In the genomic region with DNA sequence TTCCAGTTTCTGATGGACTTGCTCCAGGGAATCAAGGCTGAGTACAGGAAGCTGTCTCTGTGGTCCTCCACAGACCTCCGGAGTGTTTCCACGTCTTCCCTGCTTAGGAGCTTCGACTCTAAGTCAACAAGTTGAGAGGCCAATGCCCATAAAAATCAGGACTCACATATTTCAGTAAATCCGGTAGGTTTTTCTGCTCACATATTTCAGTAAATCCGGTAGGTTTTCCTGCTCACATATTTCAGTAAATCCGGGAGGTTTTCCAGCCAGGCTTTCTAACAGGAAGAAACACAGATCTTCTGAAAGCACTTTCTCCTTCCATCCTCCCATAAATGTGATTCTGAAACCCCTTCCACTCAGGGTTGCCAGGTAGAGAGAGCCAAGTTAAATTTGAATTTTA, we compare ENCODE assay signal across 1 cellular context.
A peak's percentile ranks its signal among the peaks of the same experiment; 100 is the strongest.
TF ChIP-seq lines count a peak whose summit lies in the region.

No MANE protein-coding gene starts in this region.

TF ChIP-seq in K562, 482 proteins besides CTCF, POLR2A, EP300 and RAD21 (continued from another document):
- TF ChIP-seq, protein P1, sequence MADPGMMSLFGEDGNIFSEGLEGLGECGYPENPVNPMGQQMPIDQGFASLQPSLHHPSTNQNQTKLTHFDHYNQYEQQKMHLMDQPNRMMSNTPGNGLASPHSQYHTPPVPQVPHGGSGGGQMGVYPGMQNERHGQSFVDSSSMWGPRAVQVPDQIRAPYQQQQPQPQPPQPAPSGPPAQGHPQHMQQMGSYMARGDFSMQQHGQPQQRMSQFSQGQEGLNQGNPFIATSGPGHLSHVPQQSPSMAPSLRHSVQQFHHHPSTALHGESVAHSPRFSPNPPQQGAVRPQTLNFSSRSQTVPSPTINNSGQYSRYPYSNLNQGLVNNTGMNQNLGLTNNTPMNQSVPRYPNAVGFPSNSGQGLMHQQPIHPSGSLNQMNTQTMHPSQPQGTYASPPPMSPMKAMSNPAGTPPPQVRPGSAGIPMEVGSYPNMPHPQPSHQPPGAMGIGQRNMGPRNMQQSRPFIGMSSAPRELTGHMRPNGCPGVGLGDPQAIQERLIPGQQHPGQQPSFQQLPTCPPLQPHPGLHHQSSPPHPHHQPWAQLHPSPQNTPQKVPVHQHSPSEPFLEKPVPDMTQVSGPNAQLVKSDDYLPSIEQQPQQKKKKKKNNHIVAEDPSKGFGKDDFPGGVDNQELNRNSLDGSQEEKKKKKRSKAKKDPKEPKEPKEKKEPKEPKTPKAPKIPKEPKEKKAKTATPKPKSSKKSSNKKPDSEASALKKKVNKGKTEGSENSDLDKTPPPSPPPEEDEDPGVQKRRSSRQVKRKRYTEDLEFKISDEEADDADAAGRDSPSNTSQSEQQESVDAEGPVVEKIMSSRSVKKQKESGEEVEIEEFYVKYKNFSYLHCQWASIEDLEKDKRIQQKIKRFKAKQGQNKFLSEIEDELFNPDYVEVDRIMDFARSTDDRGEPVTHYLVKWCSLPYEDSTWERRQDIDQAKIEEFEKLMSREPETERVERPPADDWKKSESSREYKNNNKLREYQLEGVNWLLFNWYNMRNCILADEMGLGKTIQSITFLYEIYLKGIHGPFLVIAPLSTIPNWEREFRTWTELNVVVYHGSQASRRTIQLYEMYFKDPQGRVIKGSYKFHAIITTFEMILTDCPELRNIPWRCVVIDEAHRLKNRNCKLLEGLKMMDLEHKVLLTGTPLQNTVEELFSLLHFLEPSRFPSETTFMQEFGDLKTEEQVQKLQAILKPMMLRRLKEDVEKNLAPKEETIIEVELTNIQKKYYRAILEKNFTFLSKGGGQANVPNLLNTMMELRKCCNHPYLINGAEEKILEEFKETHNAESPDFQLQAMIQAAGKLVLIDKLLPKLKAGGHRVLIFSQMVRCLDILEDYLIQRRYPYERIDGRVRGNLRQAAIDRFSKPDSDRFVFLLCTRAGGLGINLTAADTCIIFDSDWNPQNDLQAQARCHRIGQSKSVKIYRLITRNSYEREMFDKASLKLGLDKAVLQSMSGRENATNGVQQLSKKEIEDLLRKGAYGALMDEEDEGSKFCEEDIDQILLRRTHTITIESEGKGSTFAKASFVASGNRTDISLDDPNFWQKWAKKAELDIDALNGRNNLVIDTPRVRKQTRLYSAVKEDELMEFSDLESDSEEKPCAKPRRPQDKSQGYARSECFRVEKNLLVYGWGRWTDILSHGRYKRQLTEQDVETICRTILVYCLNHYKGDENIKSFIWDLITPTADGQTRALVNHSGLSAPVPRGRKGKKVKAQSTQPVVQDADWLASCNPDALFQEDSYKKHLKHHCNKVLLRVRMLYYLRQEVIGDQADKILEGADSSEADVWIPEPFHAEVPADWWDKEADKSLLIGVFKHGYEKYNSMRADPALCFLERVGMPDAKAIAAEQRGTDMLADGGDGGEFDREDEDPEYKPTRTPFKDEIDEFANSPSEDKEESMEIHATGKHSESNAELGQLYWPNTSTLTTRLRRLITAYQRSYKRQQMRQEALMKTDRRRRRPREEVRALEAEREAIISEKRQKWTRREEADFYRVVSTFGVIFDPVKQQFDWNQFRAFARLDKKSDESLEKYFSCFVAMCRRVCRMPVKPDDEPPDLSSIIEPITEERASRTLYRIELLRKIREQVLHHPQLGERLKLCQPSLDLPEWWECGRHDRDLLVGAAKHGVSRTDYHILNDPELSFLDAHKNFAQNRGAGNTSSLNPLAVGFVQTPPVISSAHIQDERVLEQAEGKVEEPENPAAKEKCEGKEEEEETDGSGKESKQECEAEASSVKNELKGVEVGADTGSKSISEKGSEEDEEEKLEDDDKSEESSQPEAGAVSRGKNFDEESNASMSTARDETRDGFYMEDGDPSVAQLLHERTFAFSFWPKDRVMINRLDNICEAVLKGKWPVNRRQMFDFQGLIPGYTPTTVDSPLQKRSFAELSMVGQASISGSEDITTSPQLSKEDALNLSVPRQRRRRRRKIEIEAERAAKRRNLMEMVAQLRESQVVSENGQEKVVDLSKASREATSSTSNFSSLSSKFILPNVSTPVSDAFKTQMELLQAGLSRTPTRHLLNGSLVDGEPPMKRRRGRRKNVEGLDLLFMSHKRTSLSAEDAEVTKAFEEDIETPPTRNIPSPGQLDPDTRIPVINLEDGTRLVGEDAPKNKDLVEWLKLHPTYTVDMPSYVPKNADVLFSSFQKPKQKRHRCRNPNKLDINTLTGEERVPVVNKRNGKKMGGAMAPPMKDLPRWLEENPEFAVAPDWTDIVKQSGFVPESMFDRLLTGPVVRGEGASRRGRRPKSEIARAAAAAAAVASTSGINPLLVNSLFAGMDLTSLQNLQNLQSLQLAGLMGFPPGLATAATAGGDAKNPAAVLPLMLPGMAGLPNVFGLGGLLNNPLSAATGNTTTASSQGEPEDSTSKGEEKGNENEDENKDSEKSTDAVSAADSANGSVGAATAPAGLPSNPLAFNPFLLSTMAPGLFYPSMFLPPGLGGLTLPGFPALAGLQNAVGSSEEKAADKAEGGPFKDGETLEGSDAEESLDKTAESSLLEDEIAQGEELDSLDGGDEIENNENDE (IDR thresholded peaks at IDR 0.05; ENCODE audit: low read depth, low read length): peak; percentile 91
